ENCODE assay signal across 8 cellular contexts in genomic region chr6:138004423-138005287, GRCh38.
DNase-seq lines count a peak whose midpoint lies in the region; ATAC-seq and TF ChIP-seq lines count a peak whose summit lies in the region.

No MANE protein-coding gene starts in this region.

- no peak overlapping the region for H3K4me2 ChIP-seq in neural cell (ENCODE audit: low read length)

- TF ChIP-seq EP300 in neural cell (conservative IDR thresholded peaks at IDR 0.05; ENCODE audit: poor library complexity, severe bottlenecking) = no peak
- TF ChIP-seq EP300 in suprapubic skin (IDR thresholded peaks at IDR 0.05) = no peak

- H3K27ac ChIP-seq in neural cell (ENCODE audit: low read length) (no peak overlapping the region), suprapubic skin (no peak overlapping the region)

- H3K9me3 ChIP-seq in HAP-1 (no peaks in the 10 kb centered on the region), neural cell (ENCODE audit: low read length) (no peaks in the 10 kb centered on the region), suprapubic skin (no peaks in the 10 kb centered on the region)

- in situ Hi-C loops in HAP-1 (cut with MboI; ENCODE audit: low sequenced_read_pairs) = loop anchor here (5.0 to 10.0 kb wide), 2 partner anchors 103 to 300 kb away; partner anchors contain the start of gene PERP

- peak; percentile 68 for TF ChIP-seq CTCF in neural cell (IDR thresholded peaks at IDR 0.05; ENCODE audit: poor library complexity, severe bottlenecking)
- peak in 1 of 2 donors; percentile 27 for TF ChIP-seq CTCF in suprapubic skin (IDR thresholded peaks at IDR 0.05)

- no peak overlapping the region for H3K4me3 ChIP-seq in HAP-1
- no peak overlapping the region for H3K4me3 ChIP-seq in neural cell (ENCODE audit: low read length)
- H3K4me3 ChIP-seq in suprapubic skin = no peak overlapping the region

- no peak overlapping the region for H2AFZ ChIP-seq in neural cell (ENCODE audit: low read depth, low read length)

- no peaks in the 10 kb centered on the region for H3K4me1 ChIP-seq in HAP-1
- H3K4me1 ChIP-seq in suprapubic skin = peaks cover 15% of the 10 kb centered on the region

- no peak for TF ChIP-seq POLR2A in suprapubic skin (IDR thresholded peaks at IDR 0.05)

- no peaks in the 10 kb centered on the region for H3K9me2 ChIP-seq in neural cell (ENCODE audit: insufficient read depth, low read length)

- H4K20me1 ChIP-seq in neural cell (ENCODE audit: insufficient read depth) = no peaks in the 10 kb centered on the region

- TF ChIP-seq RAD21 in neural cell (conservative IDR thresholded peaks at IDR 0.05) = peak; percentile 65

- H3F3A ChIP-seq in neural cell (ENCODE audit: insufficient read depth, low read length, poor library complexity, severe bottlenecking) = no peaks in the 10 kb centered on the region

- no peak for ATAC-seq in GM19397 (IDR thresholded peaks at IDR 0.05; ENCODE audit: unreplicated experiment)
- no peak for ATAC-seq in HG03439 (IDR thresholded peaks at IDR 0.05; ENCODE audit: unreplicated experiment)

- H3K36me3 ChIP-seq in HAP-1 (replicated peaks) (no peaks in the 10 kb centered on the region), neural cell (ENCODE audit: insufficient read depth, low read length) (no peaks in the 10 kb centered on the region), suprapubic skin (no peaks in the 10 kb centered on the region)

- H3K27me3 ChIP-seq in HAP-1 (ENCODE audit: low read depth) = no peaks in the 10 kb centered on the region
- H3K27me3 ChIP-seq in neural cell (ENCODE audit: insufficient read depth, low read depth, low read length) = no peaks in the 10 kb centered on the region
- no peaks in the 10 kb centered on the region for H3K27me3 ChIP-seq in suprapubic skin

- H3K9ac ChIP-seq in neural cell (ENCODE audit: low read length) = no peak overlapping the region

- DNase-seq in DMS53 (lab: John Stamatoyannopoulos, UW) = peak; percentile 57
- DNase-seq in HAP-1 (ENCODE audit: low spot score in 2 of 2) = peak; percentile 55
- DNase-seq in NCI-H82 treated with DMSO at 0.1 percent for 48 hours (lab: John Stamatoyannopoulos, UW; ENCODE audit: unreplicated experiment) = peak; percentile 3
- DNase-seq in dermis microvascular lymphatic vessel endothelial cell (ENCODE audit: low read depth in 2 of 2) = peak; percentile 10 to 35
- no peak for DNase-seq in suprapubic skin (ENCODE audit: low spot score in 2 of 2)

- WGBS in suprapubic skin = 49% methylated on average over 7 of the region's 7 CpGs

- H3K79me2 ChIP-seq in neural cell (replicated peaks; ENCODE audit: insufficient read depth, low read length) = no peaks in the 10 kb centered on the region

TF ChIP-seq in neural cell, 6 proteins besides CTCF, POLR2A, EP300 and RAD21:
- TF ChIP-seq SMC3 (conservative IDR thresholded peaks at IDR 0.05; ENCODE audit: poor library complexity) = peak; percentile 65
- no peak for TF ChIP-seq POLR2AphosphoS5 (IDR thresholded peaks at IDR 0.05)

Comparison
In these comparisons a context has a peak if more than half of its experiments do, and no peak if none do; other contexts are left out.
1. DNase-seq: peak in DMS53 (single experiment), HAP-1 (2 of 2), NCI-H82 treated with DMSO at 0.1 percent for 48 hours (single experiment) and dermis microvascular lymphatic vessel endothelial cell (2 of 2); none in suprapubic skin (0 of 2).